ENCODE assay signal across 8 cellular contexts in the genomic region with DNA sequence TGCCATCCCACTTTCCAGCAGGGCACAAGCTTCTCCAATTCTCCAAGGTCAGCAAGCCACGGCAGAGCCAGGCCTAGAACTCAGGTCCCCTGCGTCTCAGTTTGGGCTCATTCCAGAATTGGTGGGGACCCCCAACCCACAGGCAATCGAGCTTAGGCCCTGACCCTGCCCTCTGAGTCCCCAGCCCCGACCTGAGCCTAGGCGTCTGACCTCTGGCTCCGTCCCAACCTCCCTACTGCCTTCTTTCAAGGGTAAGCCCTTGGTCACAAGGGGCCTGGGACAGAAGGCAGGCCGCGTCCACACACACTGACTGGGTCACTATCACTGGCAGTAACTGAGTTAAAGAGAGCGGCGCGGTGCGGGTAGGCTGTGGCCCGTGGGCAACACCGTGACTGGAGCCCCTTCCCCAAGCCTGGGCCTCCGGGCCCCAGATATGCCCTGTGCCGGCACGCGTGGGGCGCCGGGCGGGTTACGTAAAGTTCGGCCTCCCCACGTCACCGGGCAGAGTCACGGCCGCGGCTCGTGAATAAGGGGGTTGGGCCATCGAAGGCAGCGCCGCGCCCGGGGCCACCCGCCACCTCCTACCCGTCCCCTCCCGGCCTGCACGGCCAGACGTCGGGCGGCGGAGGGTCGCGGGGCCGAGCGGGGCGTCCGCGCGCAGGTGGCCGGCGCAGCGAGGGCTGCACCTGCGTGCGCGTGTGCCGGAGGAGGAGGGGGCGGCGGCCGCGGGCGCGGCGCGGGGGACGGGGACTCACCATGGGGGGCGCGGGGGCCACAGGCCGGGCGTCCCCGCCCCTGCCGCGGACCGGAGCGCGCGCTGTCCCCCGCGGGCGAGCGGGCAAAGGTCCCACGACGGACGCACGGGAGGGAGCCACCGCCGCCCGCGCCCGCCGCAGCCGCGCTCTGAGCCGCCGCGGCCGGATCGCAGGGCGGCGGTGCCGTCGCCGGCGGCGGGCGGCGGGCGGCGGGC. TPM values are rescaled to one million over a fixed set of nuclear protein-coding genes. Genes with fewer than 3 reads are reported as not detected.
A peak's percentile ranks its signal among the peaks of the same experiment; 100 is the strongest.
DNase-seq lines count a peak whose midpoint lies in the region; ATAC-seq, FAIRE-seq and TF ChIP-seq lines count a peak whose summit lies in the region.

No MANE protein-coding gene starts in this region.

- no peak for TF ChIP-seq CTCF in endothelial cell of umbilical vein (IDR thresholded peaks at IDR 0.05; ENCODE audit: extremely low read depth in 1 of 2, insufficient read depth in 1 of 2, low read depth in 1 of 2, low read length in 2 of 2)

- no peaks in the 10 kb centered on the region for H4K20me1 ChIP-seq in endothelial cell of umbilical vein (replicated peaks; ENCODE audit: control insufficient read depth, extremely low read depth, insufficient read depth, low read length)

- peaks cover 0 to 2% of the 10 kb centered on the region in 2 experiments for H3K36me3 ChIP-seq in endothelial cell of umbilical vein (ENCODE audit: control insufficient read depth in 2 of 2, extremely low read depth in 1 of 2, insufficient read depth in 2 of 2, low read length in 2 of 2)
- H3K36me3 ChIP-seq in urinary bladder (ENCODE audit: insufficient read depth): peaks cover 2% of the 10 kb centered on the region

- FAIRE-seq in endothelial cell of umbilical vein (lab: Jason Lieb, UNC): peak; percentile 55

- ATAC-seq in HG03571 (IDR thresholded peaks at IDR 0.05; ENCODE audit: unreplicated experiment): peak; percentile 8
- ATAC-seq in GM19397 (IDR thresholded peaks at IDR 0.05; ENCODE audit: unreplicated experiment): no peak

- peak overlapping the region; percentile 58 for H3K9ac ChIP-seq in endothelial cell of umbilical vein (replicated peaks; ENCODE audit: extremely low read depth, insufficient read depth, low read length)

- H3K79me2 ChIP-seq in endothelial cell of umbilical vein (ENCODE audit: control insufficient read depth, insufficient read depth, low read length): peaks cover 3% of the 10 kb centered on the region

- intact Hi-C loops in endothelial cell of umbilical vein (cut with micrococcal nuclease): loop anchor here (2.0 to 10.0 kb wide), 2 partner anchors 70 to 144 kb away; partner anchors contain the start of genes CINP and TECPR2

- BruUV-seq in endothelial cell of umbilical vein (replicated peaks; lab: Mats Ljungman, UMichigan): TSS peak; percentile 42

- POLR2A ChIA-PET in endothelial cell of umbilical vein (lab: Charles Lee): no interaction called here

- TF ChIP-seq POLR2A in endothelial cell of umbilical vein (IDR thresholded peaks at IDR 0.05; ENCODE audit: low read depth, low read length): no peak

- dilution Hi-C loops in endothelial cell of umbilical vein (cut with MboI; ENCODE audit: extremely low pct_ligation_motif_present, low sequenced_read_pairs): loop anchor here (10.0 kb wide), 1 partner anchor 64 kb away; no protein-coding TSS in a partner anchor

- H3K9me3 ChIP-seq in endothelial cell of umbilical vein (replicated peaks; ENCODE audit: control insufficient read depth, insufficient read depth, low read length): no peaks in the 10 kb centered on the region

- no peaks in the 10 kb centered on the region for H3K27me3 ChIP-seq in endothelial cell of umbilical vein (ENCODE audit: control insufficient read depth in 2 of 2, insufficient read depth in 2 of 2, low read length in 2 of 2)

- H3K27ac ChIP-seq in endothelial cell of umbilical vein (ENCODE audit: insufficient read depth, low read depth, low read length) (peak overlapping the region; percentile 63), urinary bladder (ENCODE audit: low read depth) (peak overlapping the region; percentile 85)

- peak overlapping the region; percentile 3 to 60 (median 57) for H3K4me3 ChIP-seq in endothelial cell of umbilical vein (replicated peaks in 1 of 3; ENCODE audit: insufficient read depth in 1 of 3, low read depth in 1 of 3, low read length in 3 of 3)
- H3K4me3 ChIP-seq in urinary bladder (ENCODE audit: low read depth, low read length): peak overlapping the region; percentile 65

- H2AFZ ChIP-seq in endothelial cell of umbilical vein (ENCODE audit: low read depth, low read length): peak overlapping the region; percentile 7

- H3K9me1 ChIP-seq in endothelial cell of umbilical vein (replicated peaks; ENCODE audit: control insufficient read depth, extremely low read depth, insufficient read depth, low read length): no peaks in the 10 kb centered on the region

- WGBS in urinary bladder: 4% methylated on average over 108 of the region's 109 CpGs

- CTCF ChIA-PET in endothelial cell of umbilical vein (lab: Charles Lee): interaction anchor here (0.8 to 1.0 kb wide), 7 partner anchors 8 to 191 kb away, joined by 3 to 10 read pairs (median 6); no protein-coding TSS in a partner anchor

- peak; percentile 22 to 24 for DNase-seq in NOMO-1 (lab: John Stamatoyannopoulos, UW; ENCODE audit: unreplicated experiment in 2 of 2)
- DNase-seq in NOMO-1 treated with dmso at 0.1 percent for 144 hours (lab: John Stamatoyannopoulos, UW; ENCODE audit: unreplicated experiment): no peak
- DNase-seq in activated CD4-positive, alpha-beta T cell treated with anti-CD3 and anti-CD28 coated beads for 48 hours: peak; percentile 52
- peak; percentile 35 for DNase-seq in endothelial cell of umbilical vein (ENCODE audit: low read depth, low spot score)
- DNase-seq in midbrain (lab: John Stamatoyannopoulos, UW): peak; percentile 29

- H3K4me2 ChIP-seq in endothelial cell of umbilical vein (ENCODE audit: insufficient read depth, low read length): peak overlapping the region; percentile 16

- peaks cover 12% of the 10 kb centered on the region for H3K4me1 ChIP-seq in endothelial cell of umbilical vein (ENCODE audit: control insufficient read depth, extremely low read depth, insufficient read depth, low read length)
- no peaks in the 10 kb centered on the region for H3K4me1 ChIP-seq in urinary bladder (ENCODE audit: insufficient read depth)

TF ChIP-seq in endothelial cell of umbilical vein, 7 proteins besides CTCF, POLR2A, EP300 and RAD21:
- TF ChIP-seq JUN (IDR thresholded peaks at IDR 0.05; ENCODE audit: borderline replicate concordance, insufficient read depth, insufficient read length, low read depth): no peak
- TF ChIP-seq POLR2AphosphoS5 (IDR thresholded peaks at IDR 0.05; ENCODE audit: insufficient read depth, low read depth, low read length): peak; percentile 17

RNA-seq across cellular contexts. Expression of gene ANKRD9, which starts 0.5 kb away (rescaled TPM):
- total RNA-seq in endothelial cell of umbilical vein (24.6 and 25.9 TPM in 2 replicates), urinary bladder (4.3 TPM)
- polyA plus RNA-seq in endothelial cell of umbilical vein (21.0 and 27.5 TPM in 2 replicates), urinary bladder (13.5 TPM)
- 5.7 and 11.8 TPM in 2 replicates for polyA plus RNA-seq in endothelial cell of umbilical vein (2011; cell fraction: cytosol; rRNA removed)
- polyA plus RNA-seq in endothelial cell of umbilical vein (2011; cell fraction: nucleus; rRNA removed): 21.4 and 27.4 TPM in 2 replicates
- polyA plus RNA-seq in endothelial cell of umbilical vein (2012): 5.1 and 12.3 TPM in 2 replicates
- 5.9 and 6.0 TPM in 2 replicates for polyA minus RNA-seq in endothelial cell of umbilical vein
- polyA minus RNA-seq in endothelial cell of umbilical vein (2011; cell fraction: cytosol; rRNA and poly(A)+ RNA removed): 22.3 TPM
- 3.6 and 3.8 TPM in 2 replicates for polyA minus RNA-seq in endothelial cell of umbilical vein (2011; cell fraction: nucleus; rRNA and poly(A)+ RNA removed)
